12 cellular contexts compared by ENCODE assay signal in the genomic region with DNA sequence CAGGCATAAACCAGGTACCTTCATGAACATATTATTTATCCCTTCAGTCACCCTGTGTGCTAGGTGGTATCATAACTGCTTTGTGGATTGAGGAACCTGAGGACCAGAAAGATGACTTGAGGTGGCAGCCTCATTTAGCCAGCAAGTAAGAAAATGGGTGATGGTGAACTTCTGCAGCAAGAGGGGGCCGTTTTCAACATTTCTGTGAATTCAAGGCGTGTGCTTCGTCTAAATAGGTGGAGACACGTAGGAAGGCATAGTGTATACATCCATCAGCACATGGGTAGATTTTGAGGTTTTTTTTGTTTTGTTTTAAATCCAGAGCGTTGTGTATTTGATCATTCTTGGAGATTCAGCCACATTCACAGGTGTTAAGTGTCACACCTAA.
DNase-seq lines count a peak whose midpoint lies in the region; ATAC-seq and TF ChIP-seq lines count a peak whose summit lies in the region.
"Had no signal": no experiment of that assay in that cellular context is flagged by ENCODE, and none has a peak within 500 bp of the region (broad histone marks: within the 10 kb centered on the region; RNA-seq: fewer than 3 reads in every experiment).

No MANE protein-coding gene starts in this region.

- no peaks in the 10 kb centered on the region for H3K9me3 Mint-ChIP-seq in CD4-positive, CD25-positive, alpha-beta regulatory T cell
- no peaks in the 10 kb centered on the region for H3K9me3 Mint-ChIP-seq in MCF 10A (ENCODE audit: unreplicated experiment)
- H3K9me3 Mint-ChIP-seq in natural killer cell treated with Interleukin-12 subunit alpha and Interleukin-12 subunit beta and Interleukin-15 and Interleukin-18, amount 100 ng/mL, for 72 hours: no peaks in the 10 kb centered on the region

- peak overlapping the region; percentile 94 to 100 (median 97) for H3K27ac Mint-ChIP-seq in CD4-positive, CD25-positive, alpha-beta regulatory T cell
- peak overlapping the region; percentile 94 for H3K27ac Mint-ChIP-seq in MCF 10A (ENCODE audit: low read depth, unreplicated experiment)
- peak overlapping the region; percentile 94 to 100 for H3K27ac Mint-ChIP-seq in natural killer cell treated with Interleukin-12 subunit alpha and Interleukin-12 subunit beta and Interleukin-15 and Interleukin-18, amount 100 ng/mL, for 72 hours

- H3K27me3 Mint-ChIP-seq in CD4-positive, CD25-positive, alpha-beta regulatory T cell: no peaks in the 10 kb centered on the region
- H3K27me3 Mint-ChIP-seq in MCF 10A (ENCODE audit: insufficient read depth, unreplicated experiment): no peaks in the 10 kb centered on the region
- no peaks in the 10 kb centered on the region for H3K27me3 Mint-ChIP-seq in natural killer cell treated with Interleukin-12 subunit alpha and Interleukin-12 subunit beta and Interleukin-15 and Interleukin-18, amount 100 ng/mL, for 72 hours

- H3K36me3 ChIP-seq in CD4-positive, CD25-positive, alpha-beta regulatory T cell (ENCODE audit: control insufficient read depth, insufficient read depth, low read length): no peaks in the 10 kb centered on the region
- H3K36me3 ChIP-seq: HAP-1 had no signal

- peak overlapping the region; percentile 93 for H3K4me3 ChIP-seq in CD4-positive, CD25-positive, alpha-beta regulatory T cell (ENCODE audit: low read depth, low read length)
- H3K4me3 ChIP-seq: HAP-1 had no signal

- peaks cover 36 to 100% (median 90%) of the 10 kb centered on the region in 4 donors for H3K4me1 Mint-ChIP-seq in CD4-positive, CD25-positive, alpha-beta regulatory T cell
- H3K4me1 Mint-ChIP-seq in MCF 10A (ENCODE audit: insufficient read depth, unreplicated experiment): peaks cover 86% of the 10 kb centered on the region
- H3K4me1 Mint-ChIP-seq in natural killer cell treated with Interleukin-12 subunit alpha and Interleukin-12 subunit beta and Interleukin-15 and Interleukin-18, amount 100 ng/mL, for 72 hours (ENCODE audit: low read depth in 2 of 2): peaks cover 83 to 89% of the 10 kb centered on the region in 2 donors

- peaks cover 100% of the 10 kb centered on the region for H3K4me1 ChIP-seq in CD4-positive, CD25-positive, alpha-beta regulatory T cell (ENCODE audit: control insufficient read depth, insufficient read depth, low read length, poor library complexity, severe bottlenecking)

- no peaks in the 10 kb centered on the region for H3K27me3 ChIP-seq in CD4-positive, CD25-positive, alpha-beta regulatory T cell (ENCODE audit: control insufficient read depth, insufficient read depth, low read length)

- peaks cover 12% of the 10 kb centered on the region for H3K36me3 Mint-ChIP-seq in CD4-positive, CD25-positive, alpha-beta regulatory T cell
- peaks cover 6% of the 10 kb centered on the region for H3K36me3 Mint-ChIP-seq in MCF 10A (ENCODE audit: insufficient read depth, unreplicated experiment)
- no peaks in the 10 kb centered on the region for H3K36me3 Mint-ChIP-seq in natural killer cell treated with Interleukin-12 subunit alpha and Interleukin-12 subunit beta and Interleukin-15 and Interleukin-18, amount 100 ng/mL, for 72 hours

- POLR2A ChIA-PET in MCF 10A (lab: Yijun Ruan, JAX) (interaction anchor here (0.7 to 14.1 kb wide), 12 partner anchors 12 to 606 kb away, joined by 3 to 427 read pairs (median 12); no protein-coding TSS in a partner anchor), HEK293T (lab: Yijun Ruan, JAX) (interaction anchor here (7.0 kb wide), 1 partner anchor 16 kb away, joined by 66 read pairs; no protein-coding TSS in a partner anchor)

- H3K27ac ChIP-seq in CD4-positive, CD25-positive, alpha-beta regulatory T cell (ENCODE audit: insufficient read depth, low read length, poor library complexity, severe bottlenecking): peak overlapping the region; percentile 96

- TF ChIP-seq CTCF in MCF 10A (IDR thresholded peaks at IDR 0.05; ENCODE audit: unreplicated experiment): no peak

- DNase-seq in CD4-positive, CD25-positive, alpha-beta regulatory T cell: peak in 1 of 3 donors; percentile 87
- DNase-seq in NAMALWA (ENCODE audit: low spot score) (peak; percentile 39), MCF 10A (ENCODE audit: unreplicated experiment) (no peak), NCI-H1417 treated with DMSO at 0.1 percent for 48 hours (lab: John Stamatoyannopoulos, UW) (no peak), dedifferentiated amniotic fluid mesenchymal stem cell (ENCODE audit: extremely low spot score) (no peak), HEK293T (ENCODE audit: extremely low spot score) (no peak)
- no peak for DNase-seq in natural killer cell treated with Interleukin-12 subunit alpha and Interleukin-12 subunit beta and Interleukin-15 and Interleukin-18, amount 100 ng/mL, for 72 hours (ENCODE audit: low spot score)
- DNase-seq: cortex of kidney, NCI-H1436 treated with DMSO at 0.1 percent for 48 hours, SHP77 treated with DMSO at 0.1 percent for 48 hours had no signal

- CTCF ChIA-PET in MCF 10A (lab: Yijun Ruan, JAX): interaction anchor here (0.9 to 2.4 kb wide), 5 partner anchors 12 to 51 kb away, joined by 3 to 11 read pairs (median 4); no protein-coding TSS in a partner anchor
- CTCF ChIA-PET in HEK293T (lab: Yijun Ruan, JAX): no interaction called here

- intact Hi-C loops in MCF 10A (cut with micrococcal nuclease): no loop called here

- BruUV-seq in MCF 10A (replicated peaks; lab: Mats Ljungman, UMichigan): no TSS peak

- peak overlapping the region; percentile 89 to 92 (median 91) for H3K4me3 Mint-ChIP-seq in CD4-positive, CD25-positive, alpha-beta regulatory T cell
- H3K4me3 Mint-ChIP-seq in MCF 10A (ENCODE audit: unreplicated experiment): no peak overlapping the region
- peak overlapping the region; percentile 67 for H3K4me3 Mint-ChIP-seq in natural killer cell treated with Interleukin-12 subunit alpha and Interleukin-12 subunit beta and Interleukin-15 and Interleukin-18, amount 100 ng/mL, for 72 hours

- peak; percentile 36 to 41 for ATAC-seq in CD4-positive, CD25-positive, alpha-beta regulatory T cell (ENCODE audit: low read depth in 2 of 2)
- ATAC-seq in natural killer cell treated with Interleukin-12 subunit alpha and Interleukin-12 subunit beta and Interleukin-15 and Interleukin-18, amount 100 ng/mL, for 72 hours: no peak
- no peak for ATAC-seq in GM21825 (IDR thresholded peaks at IDR 0.05; ENCODE audit: unreplicated experiment)

- H3K9me3 ChIP-seq in CD4-positive, CD25-positive, alpha-beta regulatory T cell (ENCODE audit: control insufficient read depth in 2 of 2, low read length in 2 of 2): no peaks in the 10 kb centered on the region
- H3K9me3 ChIP-seq: HAP-1 had no signal

TF ChIP-seq in HEK293T, 16 proteins besides CTCF, POLR2A, EP300 and RAD21:
- TF ChIP-seq SP1 (IDR thresholded peaks at IDR 0.05) (no peak), ZNF384 (IDR thresholded peaks at IDR 0.05) (no peak), HDGF (IDR thresholded peaks at IDR 0.05; ENCODE audit: borderline replicate concordance) (no peak)
- TF ChIP-seq, protein P1, sequence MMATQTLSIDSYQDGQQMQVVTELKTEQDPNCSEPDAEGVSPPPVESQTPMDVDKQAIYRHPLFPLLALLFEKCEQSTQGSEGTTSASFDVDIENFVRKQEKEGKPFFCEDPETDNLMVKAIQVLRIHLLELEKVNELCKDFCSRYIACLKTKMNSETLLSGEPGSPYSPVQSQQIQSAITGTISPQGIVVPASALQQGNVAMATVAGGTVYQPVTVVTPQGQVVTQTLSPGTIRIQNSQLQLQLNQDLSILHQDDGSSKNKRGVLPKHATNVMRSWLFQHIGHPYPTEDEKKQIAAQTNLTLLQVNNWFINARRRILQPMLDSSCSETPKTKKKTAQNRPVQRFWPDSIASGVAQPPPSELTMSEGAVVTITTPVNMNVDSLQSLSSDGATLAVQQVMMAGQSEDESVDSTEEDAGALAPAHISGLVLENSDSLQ (IDR thresholded peaks at IDR 0.05): no peak
TF ChIP-seq in HEK293T: peak in this region for 0.

Comparison
In these comparisons a context has a peak if more than half of its experiments do, and no peak if none do; other contexts are left out.
1. ATAC-seq: peak in CD4-positive, CD25-positive, alpha-beta regulatory T cell (2 of 2); none in natural killer cell treated with Interleukin-12 subunit alpha and Interleukin-12 subunit beta and Interleukin-15 and Interleukin-18, amount 100 ng/mL, for 72 hours (0 of 2) and GM21825 (single experiment).
2. Peak in every context shown above with its lines, with median percentiles within 50 percentile points of each other: H3K27ac Mint-ChIP-seq.